Comparison of ENCODE assay signal across 34 cellular contexts in genomic region chr17:75595919-75596310, GRCh38. TPM values are rescaled to one million over a fixed set of nuclear protein-coding genes. Genes with fewer than 3 reads are reported as not detected.
"Had no signal": no experiment of that assay in that cellular context is flagged by ENCODE, and none has a peak within 500 bp of the region (broad histone marks: within the 10 kb centered on the region; RNA-seq: fewer than 3 reads in every experiment).

No MANE protein-coding gene starts in this region.

- FAIRE-seq: colon, endometrium, endothelial cell of umbilical vein had no signal

- H3K9me3 ChIP-seq: adrenal gland, body of pancreas, esophagus squamous epithelium, gastroesophageal sphincter, heart right ventricle had no signal

- H3K4me1 ChIP-seq: adrenal gland, gastroesophageal sphincter, heart right ventricle had no signal

- ATAC-seq: activated CD4-positive, CD25-positive, alpha-beta regulatory T cell treated with anti-CD3 and anti-CD28 coated beads, Interleukin-2, amount 50 U/mL, for 24 hours; activated CD8-positive, alpha-beta T cell treated with anti-CD3 and anti-CD28 coated beads for 36 hours; activated naive CD8-positive, alpha-beta T cell treated with anti-CD3 and anti-CD28 coated beads, Interleukin-2, amount 50 U/mL, for 24 hours; activated T-cell treated with anti-CD3 and anti-CD28 coated beads, Interleukin-2, amount 50 U/mL, for 4 hours; activated T-helper 17 cell treated with anti-CD3 and anti-CD28 coated beads, Interleukin-2, amount 50 U/mL, for 72 hours; body of pancreas; gastroesophageal sphincter; heart right ventricle; T-helper 17 cell had no signal

- H3K27me3 ChIP-seq: adrenal gland, body of pancreas, esophagus squamous epithelium, gastroesophageal sphincter, heart right ventricle had no signal

- H3K36me3 ChIP-seq: adrenal gland, esophagus squamous epithelium, gastroesophageal sphincter, WERI-Rb-1 had no signal

- DNase-seq: activated B cell treated with CpG ODN at 0.5 μM for 24 hours; activated CD4-positive, alpha-beta T cell treated with anti-CD3 and anti-CD28 coated beads for 48 hours; activated CD4-positive, alpha-beta T cell treated with anti-CD3 and anti-CD28 coated beads, Interleukin-2, amount 50 U/mL, for 1 hour; activated CD4-positive, alpha-beta T cell treated with anti-CD3 and anti-CD28 coated beads, Interleukin-2, amount 50 U/mL, for 48 hours; activated CD8-positive, alpha-beta memory T cell treated with anti-CD3 and anti-CD28 coated beads for 24 hours; activated CD8-positive, alpha-beta T cell treated with anti-CD3 and anti-CD28 coated beads for 36 hours; activated effector memory CD4-positive, alpha-beta T cell treated with Interleukin-2 at 50 U/mL for 16 hours; activated gamma-delta T cell treated with Interleukin-2 at 50 U/mL for 16 hours; activated naive CD4-positive, alpha-beta T cell treated with anti-CD3 and anti-CD28 coated beads for 36 hours; activated naive CD8-positive, alpha-beta T cell treated with anti-CD3 and anti-CD28 coated beads for 36 hours; activated naive CD8-positive, alpha-beta T cell treated with anti-CD3 and anti-CD28 coated beads, Interleukin-2, amount 50 U/mL, for 24 hours; activated T-cell treated with anti-CD3 and anti-CD28 coated beads, Interleukin-2, amount 50 U/mL, for 4 hours; adrenal gland; amygdala; aorta; body of pancreas; cortex of kidney; dermis blood vessel endothelial cell; effector CD4-positive, alpha-beta T cell; esophagus squamous epithelium; foreskin melanocyte; heart right ventricle; T-helper 17 cell; T1000 had no signal

- H3K4me3 ChIP-seq: adrenal gland, body of pancreas, esophagus squamous epithelium, gastroesophageal sphincter, heart right ventricle had no signal

- H3K27ac ChIP-seq: adrenal gland, body of pancreas, epithelial cell of prostate, esophagus squamous epithelium, gastroesophageal sphincter, heart right ventricle, WERI-Rb-1 had no signal

RNA-seq across cellular contexts. Expression of gene SMIM5, which starts 37.3 kb away (rescaled TPM):
- total RNA-seq: activated naive CD4-positive, alpha-beta T cell treated with anti-CD3 and anti-CD28 coated beads for 36 hours; chondrocyte; dermis blood vessel endothelial cell; endothelial cell of umbilical vein; glomerular endothelial cell had no signal
- polyA plus RNA-seq: endothelial cell of umbilical vein had no signal
